Comparison of ENCODE assay signal across 1 cellular context in genomic region chr6:30890646-30891449, GRCh38.
TF ChIP-seq lines count a peak whose summit lies in the region.

No MANE protein-coding gene starts in this region.

TF ChIP-seq in HepG2, 621 proteins besides CTCF, POLR2A, EP300 and RAD21:
- TF ChIP-seq ZNF839 (CRISPR knock-in tag; IDR thresholded peaks at IDR 0.05; ENCODE audit: borderline replicate concordance) (no peak), MNT (IDR thresholded peaks at IDR 0.05) (no peak), ZNF776 (CRISPR knock-in tag; IDR thresholded peaks at IDR 0.05) (0 out of 2 replicates have a peak, but pooled peaks have one; percentile 59), ERF (CRISPR knock-in tag; IDR thresholded peaks at IDR 0.05) (no peak), NCOA5 (CRISPR knock-in tag; IDR thresholded peaks at IDR 0.05) (no peak), HES4 (CRISPR knock-in tag; IDR thresholded peaks at IDR 0.05; ENCODE audit: borderline replicate concordance) (0 out of 2 replicates have a peak, but pooled peaks have one; percentile 20), SPEN (CRISPR knock-in tag; IDR thresholded peaks at IDR 0.05; ENCODE audit: low read depth) (no peak)
- TF ChIP-seq, protein P1, sequence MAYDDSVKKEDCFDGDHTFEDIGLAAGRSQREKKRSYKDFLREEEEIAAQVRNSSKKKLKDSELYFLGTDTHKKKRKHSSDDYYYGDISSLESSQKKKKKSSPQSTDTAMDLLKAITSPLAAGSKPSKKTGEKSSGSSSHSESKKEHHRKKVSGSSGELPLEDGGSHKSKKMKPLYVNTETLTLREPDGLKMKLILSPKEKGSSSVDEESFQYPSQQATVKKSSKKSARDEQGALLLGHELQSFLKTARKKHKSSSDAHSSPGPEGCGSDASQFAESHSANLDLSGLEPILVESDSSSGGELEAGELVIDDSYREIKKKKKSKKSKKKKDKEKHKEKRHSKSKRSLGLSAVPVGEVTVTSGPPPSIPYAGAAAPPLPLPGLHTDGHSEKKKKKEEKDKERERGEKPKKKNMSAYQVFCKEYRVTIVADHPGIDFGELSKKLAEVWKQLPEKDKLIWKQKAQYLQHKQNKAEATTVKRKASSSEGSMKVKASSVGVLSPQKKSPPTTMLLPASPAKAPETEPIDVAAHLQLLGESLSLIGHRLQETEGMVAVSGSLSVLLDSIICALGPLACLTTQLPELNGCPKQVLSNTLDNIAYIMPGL (CRISPR knock-in tag; IDR thresholded peaks at IDR 0.05; ENCODE audit: borderline replicate concordance in 1 of 2, low read depth in 1 of 2): no peak
TF ChIP-seq in HepG2: peak in this region for 2.
